Comparison of ENCODE assay signal across 8 cellular contexts in genomic region chr9:112750111-112750766, GRCh38. TPM values are rescaled to one million over a fixed set of nuclear protein-coding genes. Genes with fewer than 3 reads are reported as not detected.
DNase-seq lines count a peak whose midpoint lies in the region; ATAC-seq and TF ChIP-seq lines count a peak whose summit lies in the region.

Gene SNX30, plus strand, starts transcription at chr9:112750760. Its CDS starts 242 bp downstream, at chr9:112751002.

- DNase-seq in CD14-positive monocyte (ENCODE audit: low spot score) (peak; percentile 86), NCI-H774 (lab: John Stamatoyannopoulos, UW) (peak; percentile 88), lung (ENCODE audit: low spot score) (peak; percentile 92)
- peak; percentile 34 to 66 for DNase-seq in activated CD8-positive, alpha-beta memory T cell treated with anti-CD3 and anti-CD28 coated beads for 1 hour (ENCODE audit: extremely low read depth in 1 of 2, low read depth in 1 of 2)
- peak; percentile 27 to 76 (median 48) for DNase-seq in stimulated activated CD4-positive, alpha-beta T cell treated with anti-CD3 and anti-CD28 coated beads, TNF-alpha, amount 100 ng/mL, for 24 hours (ENCODE audit: low read depth in 3 of 3)

- H3K27me3 ChIP-seq in ectodermal cell (ENCODE audit: control insufficient read depth, insufficient read depth, low read length, poor library complexity, severe bottlenecking) (no peaks in the 10 kb centered on the region), lung (ENCODE audit: control insufficient read depth, insufficient read depth) (no peaks in the 10 kb centered on the region)

- H3K4me3 Mint-ChIP-seq in CD14-positive monocyte, result peak within 1 kb of the TSS; percentile 92 to 96

- H3K27ac ChIP-seq in ectodermal cell (ENCODE audit: insufficient read depth, low read depth, low read length, poor library complexity, severe bottlenecking) (peak within 1 kb of the TSS; percentile 75), lung (ENCODE audit: low read depth in 1 of 2, low read length in 1 of 2) (peak within 1 kb of the TSS; percentile 73 to 92)

- WGBS in ectodermal cell, 2 experiments, result 4 to 5% methylated on average over 45 to 49 of the region's 49 CpGs
- 4 to 6% methylated on average over 22 to 48 of the region's 49 CpGs for WGBS in lung, 2 donors

- H3K27me3 Mint-ChIP-seq in CD14-positive monocyte (ENCODE audit: low read depth in 3 of 3), result no peaks in the 10 kb centered on the region

- H3K36me3 ChIP-seq in ectodermal cell (ENCODE audit: control insufficient read depth, insufficient read depth, low read length), result no peaks in the 10 kb centered on the region
- no peaks in the 10 kb centered on the region for H3K36me3 ChIP-seq in lung (ENCODE audit: control insufficient read depth in 2 of 2, insufficient read depth in 2 of 2, low read length in 2 of 2)

- peaks cover 67% of the 10 kb centered on the region for H3K4me1 Mint-ChIP-seq in CD14-positive monocyte

- peak within 1 kb of the TSS; percentile 94 to 98 (median 95) for H3K27ac Mint-ChIP-seq in CD14-positive monocyte

- peaks cover 4 to 7% of the 10 kb centered on the region in 2 donors for H3K36me3 Mint-ChIP-seq in CD14-positive monocyte

- H3K9me3 Mint-ChIP-seq in CD14-positive monocyte, result peaks cover 0 to 3% (median 0%) of the 10 kb centered on the region in 7 donors

- peaks cover 8% of the 10 kb centered on the region for H3K4me1 ChIP-seq in ectodermal cell (ENCODE audit: control insufficient read depth, insufficient read depth, low read length)
- peaks cover 20 to 21% of the 10 kb centered on the region in 2 donors for H3K4me1 ChIP-seq in lung (ENCODE audit: control insufficient read depth in 2 of 2, insufficient read depth in 2 of 2, low read length in 2 of 2)

- peak; percentile 89 for ATAC-seq in GM19324 (IDR thresholded peaks at IDR 0.05; ENCODE audit: low FRiP score, unreplicated experiment)
- ATAC-seq in HG03457 (IDR thresholded peaks at IDR 0.05; ENCODE audit: unreplicated experiment), result peak; percentile 77
- peak; percentile 86 for ATAC-seq in lung (ENCODE audit: insufficient read depth, low FRiP score)

- H3K9me3 ChIP-seq in ectodermal cell (ENCODE audit: control insufficient read depth, low read length), result no peaks in the 10 kb centered on the region
- no peaks in the 10 kb centered on the region for H3K9me3 ChIP-seq in lung (ENCODE audit: control insufficient read depth in 2 of 2, insufficient read depth in 1 of 2, low read length in 1 of 2)

- no peak for TF ChIP-seq CTCF in CD14-positive monocyte (IDR thresholded peaks at IDR 0.05)
- TF ChIP-seq CTCF in lung (IDR thresholded peaks at IDR 0.05; ENCODE audit: control extremely low read depth, extremely low read depth), result no peak

- H3K4me3 ChIP-seq in ectodermal cell (ENCODE audit: insufficient read depth, low read depth, low read length), result peak within 1 kb of the TSS; percentile 82
- peak within 1 kb of the TSS; percentile 92 for H3K4me3 ChIP-seq in lung

- intact Hi-C loops in CD14-positive monocyte (cut with micrococcal nuclease), result loop anchor here (2.0 to 5.0 kb wide), 5 partner anchors 31 to 568 kb away; partner anchors contain the start of gene INIP (in 2 of the 2)

RNA-seq across cellular contexts. Expression of gene SNX30, which starts in this region (rescaled TPM):
- 10 to 100 TPM; 10.3 to 10.4 TPM for polyA plus RNA-seq in CD14-positive monocyte
- polyA plus RNA-seq in ectodermal cell (2013, experiment 1 of 4), result 14.9 TPM
- polyA plus RNA-seq in ectodermal cell (2013, experiment 2 of 4), result 16.0 TPM
- polyA plus RNA-seq in ectodermal cell (2013, experiment 3 of 4), result 13.3 TPM
- 12.0 TPM for polyA plus RNA-seq in ectodermal cell (2013, experiment 4 of 4)
- total RNA-seq in lung, result 10 to 100 TPM; 49.9 to 63.1 TPM
- 10 to 100 TPM; 13.7 to 21.6 TPM for polyA plus RNA-seq in lung

Comparison
In these comparisons a context has a peak if more than half of its experiments do, and no peak if none do; other contexts are left out.
1. Peak in every context shown above with its lines: DNase-seq, ATAC-seq, H3K4me3 ChIP-seq and H3K27ac ChIP-seq.